ENCODE assay signal across 1 cellular context in genomic region chr20:34312544-34313217, GRCh38.
TF ChIP-seq lines count a peak whose summit lies in the region.

No MANE protein-coding gene starts in this region.

TF ChIP-seq in HCT116, 20 proteins besides CTCF, POLR2A, EP300 and RAD21 (continued from another document):
- TF ChIP-seq ZBTB33 (IDR thresholded peaks at IDR 0.05; ENCODE audit: extremely low read depth, insufficient replicate concordance, low read length) (no peak), ZFX (IDR thresholded peaks at IDR 0.05) (no peak), JUND (IDR thresholded peaks at IDR 0.05) (no peak), SRF (IDR thresholded peaks at IDR 0.05; ENCODE audit: low read depth) (no peak), TCF7L2 (IDR thresholded peaks at IDR 0.05; ENCODE audit: borderline replicate concordance, extremely low read depth, insufficient read depth, insufficient read length) (peak; percentile 31), ELF1 (IDR thresholded peaks at IDR 0.05; ENCODE audit: borderline replicate concordance, low read depth) (no peak), EZH2phosphoT487 (IDR thresholded peaks at IDR 0.05; ENCODE audit: borderline replicate concordance) (no peak), REST (IDR thresholded peaks at IDR 0.05; ENCODE audit: low read depth) (no peak), SIN3A (IDR thresholded peaks at IDR 0.05; ENCODE audit: low read depth) (no peak), EZH2 (IDR thresholded peaks at IDR 0.05) (no peak), FOSL1 (IDR thresholded peaks at IDR 0.05; ENCODE audit: low read depth) (no peak), POLR2AphosphoS5 (IDR thresholded peaks at IDR 0.05; ENCODE audit: low read depth, low read length) (no peak), SP1 (IDR thresholded peaks at IDR 0.05; ENCODE audit: low read depth) (no peak)
